Comparison of ENCODE assay signal across 15 cellular contexts in genomic region chr2:45684756-45685155, GRCh38. TPM values are rescaled to one million over a fixed set of nuclear protein-coding genes. Genes with fewer than 3 reads are reported as not detected.
DNase-seq lines count a peak whose midpoint lies in the region; ATAC-seq and TF ChIP-seq lines count a peak whose summit lies in the region.
"Had no signal": no experiment of that assay in that cellular context is flagged by ENCODE, and none has a peak within 500 bp of the region (broad histone marks: within the 10 kb centered on the region; RNA-seq: fewer than 3 reads in every experiment).

No MANE protein-coding gene starts in this region.

- H3K27ac ChIP-seq in Karpas-422 (ENCODE audit: low read length) (peak overlapping the region; percentile 91), colonic mucosa (peak overlapping the region; percentile 50), mucosa of rectum (ENCODE audit: low read depth in 2 of 2, low read length in 2 of 2) (peak overlapping the region; percentile 52 to 56)
- H3K27ac ChIP-seq: GM23248, Peyer's patch had no signal

- no peaks in the 10 kb centered on the region; the same call in 1 of the 2 replicates for H4K20me1 ChIP-seq in Karpas-422 (ENCODE audit: insufficient read depth, low read depth, low read length)

- no peaks in the 10 kb centered on the region for H3K9me2 ChIP-seq in Karpas-422 (replicated peaks; ENCODE audit: insufficient read depth, low read length)

- no peaks in the 10 kb centered on the region for H3K36me3 ChIP-seq in Karpas-422 (ENCODE audit: insufficient read depth, low read length)
- H3K36me3 ChIP-seq in colonic mucosa: no peaks in the 10 kb centered on the region
- no peaks in the 10 kb centered on the region for H3K36me3 ChIP-seq in mucosa of rectum (ENCODE audit: control insufficient read depth in 2 of 2, insufficient read depth in 2 of 2, low read length in 2 of 2)
- H3K36me3 ChIP-seq: Peyer's patch had no signal

- H3K9ac ChIP-seq in Karpas-422 (ENCODE audit: low read length) (no peak overlapping the region), colonic mucosa (ENCODE audit: low read depth in 2 of 2, low read length in 2 of 2) (peak overlapping the region in 1 of 2 donors; percentile 65), mucosa of rectum (ENCODE audit: low read depth in 1 of 2, low read length in 2 of 2) (no peak overlapping the region)
- H3K9ac ChIP-seq: GM23248 had no signal

- H3K9me3 ChIP-seq in Karpas-422 (ENCODE audit: low read length): no peaks in the 10 kb centered on the region
- H3K9me3 ChIP-seq in colonic mucosa: no peaks in the 10 kb centered on the region
- H3K9me3 ChIP-seq in mucosa of rectum (ENCODE audit: control insufficient read depth in 2 of 2, low read length in 2 of 2): no peaks in the 10 kb centered on the region
- H3K9me3 ChIP-seq: Peyer's patch had no signal

- no peaks in the 10 kb centered on the region for H3K36me3 Mint-ChIP-seq in activated CD8-positive, alpha-beta T cell treated with anti-CD3 and anti-CD28 coated beads, Interleukin-2, amount 10 ng/mL, durations not matched to agents 7 days and 5 days (ENCODE audit: low read depth)

- H3K27me3 Mint-ChIP-seq in activated CD8-positive, alpha-beta T cell treated with anti-CD3 and anti-CD28 coated beads, Interleukin-2, amount 10 ng/mL, durations not matched to agents 7 days and 5 days (ENCODE audit: low read depth): no peaks in the 10 kb centered on the region

- CTCF ChIA-PET in activated CD8-positive, alpha-beta T cell treated with anti-CD3 and anti-CD28 coated beads, Interleukin-2, amount 10 ng/mL, durations not matched to agents 7 days and 5 days (lab: Charles Lee): interaction anchor here (1.2 kb wide), 1 partner anchor 21 kb away, joined by 3 read pairs; no protein-coding TSS in a partner anchor

- H3K79me2 ChIP-seq in Karpas-422 (ENCODE audit: low read length): peaks cover 99% of the 10 kb centered on the region

- POLR2A ChIA-PET in activated CD8-positive, alpha-beta T cell treated with anti-CD3 and anti-CD28 coated beads, Interleukin-2, amount 10 ng/mL, durations not matched to agents 7 days and 5 days (lab: Charles Lee): no interaction called here

- peaks cover 2% of the 10 kb centered on the region for H3K4me1 Mint-ChIP-seq in activated CD8-positive, alpha-beta T cell treated with anti-CD3 and anti-CD28 coated beads, Interleukin-2, amount 10 ng/mL, durations not matched to agents 7 days and 5 days (ENCODE audit: low read depth)

- no peak overlapping the region for H2AFZ ChIP-seq in Karpas-422 (ENCODE audit: low read length)
- H2AFZ ChIP-seq: GM23248 had no signal

- no peak overlapping the region for H3K27ac Mint-ChIP-seq in activated CD8-positive, alpha-beta T cell treated with anti-CD3 and anti-CD28 coated beads, Interleukin-2, amount 10 ng/mL, durations not matched to agents 7 days and 5 days

- DNase-seq in DMS79 (lab: John Stamatoyannopoulos, UW) (peak; percentile 53), Karpas-422 (no peak), colonic mucosa (no peak), activated T-cell treated with anti-CD3 and anti-CD28 coated beads for 4 hours (no peak)
- DNase-seq in activated CD8-positive, alpha-beta T cell treated with anti-CD3 and anti-CD28 coated beads, Interleukin-2, amount 10 ng/mL, durations not matched to agents 7 days and 5 days: no peak
- DNase-seq in activated naive CD4-positive, alpha-beta T cell (lab: John Stamatoyannopoulos, UW): no peak
- DNase-seq: DND-41, GM23248, HCEC 1CT, NCI-H187, NCI-H526, Peyer's patch had no signal

- H3K27me3 ChIP-seq in Karpas-422 (ENCODE audit: low read length) (no peaks in the 10 kb centered on the region), colonic mucosa (no peaks in the 10 kb centered on the region), mucosa of rectum (ENCODE audit: control insufficient read depth in 2 of 2, insufficient read depth in 2 of 2, low read length in 2 of 2) (no peaks in the 10 kb centered on the region)
- H3K27me3 ChIP-seq: Peyer's patch had no signal

- no peak overlapping the region for H3K4me3 Mint-ChIP-seq in activated CD8-positive, alpha-beta T cell treated with anti-CD3 and anti-CD28 coated beads, Interleukin-2, amount 10 ng/mL, durations not matched to agents 7 days and 5 days

- TF ChIP-seq CTCF in colonic mucosa (IDR thresholded peaks at IDR 0.05): no peak

- ATAC-seq in activated CD8-positive, alpha-beta T cell treated with anti-CD3 and anti-CD28 coated beads, Interleukin-2, amount 10 ng/mL, durations not matched to agents 7 days and 5 days: no peak
- no peak for ATAC-seq in GM21717 (IDR thresholded peaks at IDR 0.05; ENCODE audit: unreplicated experiment)
- ATAC-seq: Right ventricle myocardium inferior had no signal

- H3K4me3 ChIP-seq in Karpas-422 (ENCODE audit: low read length) (no peak overlapping the region), colonic mucosa (no peak overlapping the region), mucosa of rectum (ENCODE audit: low read length in 2 of 2) (no peak overlapping the region)
- H3K4me3 ChIP-seq: GM23248, Peyer's patch had no signal

- no peaks in the 10 kb centered on the region for H3K9me3 Mint-ChIP-seq in activated CD8-positive, alpha-beta T cell treated with anti-CD3 and anti-CD28 coated beads, Interleukin-2, amount 10 ng/mL, durations not matched to agents 7 days and 5 days (ENCODE audit: insufficient read depth)

- no peak overlapping the region for H3K4me2 ChIP-seq in Karpas-422 (ENCODE audit: low read depth, low read length, poor library complexity, severe bottlenecking)

- H3K4me1 ChIP-seq in Karpas-422 (ENCODE audit: low read length): peaks cover 100% of the 10 kb centered on the region
- no peaks in the 10 kb centered on the region for H3K4me1 ChIP-seq in colonic mucosa
- H3K4me1 ChIP-seq in mucosa of rectum (ENCODE audit: control insufficient read depth in 2 of 2, insufficient read depth in 2 of 2, low read length in 2 of 2): peaks cover 13 to 34% of the 10 kb centered on the region in 2 donors

- intact Hi-C loops in colonic mucosa (cut with DNase I): no loop called here

RNA-seq across cellular contexts. Expression of gene PRKCE, which starts 33.3 kb away (rescaled TPM):
- 61.8 and 94.7 TPM in 2 replicates for total RNA-seq in Karpas-422 (2014; rRNA removed; shearing (Covaris generic); ENCODE audit: low replicate concordance)
- 10 to 100 TPM; 17.5 to 25.8 TPM for total RNA-seq in colonic mucosa
- 10 to 100 TPM; 15.4 to 16.2 TPM for total RNA-seq in activated CD8-positive, alpha-beta T cell treated with anti-CD3 and anti-CD28 coated beads, Interleukin-2, amount 10 ng/mL, durations not matched to agents 7 days and 5 days
